In the genomic region with DNA sequence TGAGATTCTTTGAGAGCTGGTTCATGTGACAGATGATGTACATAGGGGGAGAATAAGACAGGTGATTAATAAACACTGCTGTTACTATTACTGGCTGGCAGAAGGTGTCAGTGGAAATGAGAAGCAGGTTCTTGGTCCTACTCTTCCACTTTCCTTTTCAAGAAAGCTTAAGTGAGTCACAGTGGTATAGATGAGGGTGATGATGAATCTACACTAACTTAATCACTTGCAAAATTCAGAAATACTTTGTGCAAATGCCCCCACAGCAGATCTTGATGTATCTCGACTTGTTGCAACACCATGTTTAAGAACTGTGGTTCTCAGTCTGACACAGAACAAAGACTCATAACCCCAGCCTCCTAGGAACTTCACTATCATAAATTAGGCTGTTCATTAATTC, we compare ENCODE assay signal across 10 cellular contexts. TPM values are rescaled to one million over a fixed set of nuclear protein-coding genes. Genes with fewer than 3 reads are reported as not detected.
A peak's percentile ranks its signal among the peaks of the same experiment; 100 is the strongest.
DNase-seq lines count a peak whose midpoint lies in the region; ATAC-seq and TF ChIP-seq lines count a peak whose summit lies in the region.
"Had no signal": no experiment of that assay in that cellular context is flagged by ENCODE, and none has a peak within 500 bp of the region (broad histone marks: within the 10 kb centered on the region; RNA-seq: fewer than 3 reads in every experiment).

No MANE protein-coding gene starts in this region.

- no peak for TF ChIP-seq POLR2A in ovary (IDR thresholded peaks at IDR 0.05)

- H3K27me3 ChIP-seq in ovary (no peaks in the 10 kb centered on the region), dorsolateral prefrontal cortex (no peaks in the 10 kb centered on the region)

- peaks cover 8% of the 10 kb centered on the region; the same call in 1 of the 2 replicates for H4K20me1 ChIP-seq in OCI-LY7 (ENCODE audit: insufficient read depth, low read length)

- DNase-seq in SKM-1 treated with dmso at 0.1 percent for 144 hours (lab: John Stamatoyannopoulos, UW; ENCODE audit: unreplicated experiment) (peak; percentile 5), SKM-1 (lab: John Stamatoyannopoulos, UW; ENCODE audit: unreplicated experiment) (no peak), OCI-LY7 (ENCODE audit: low spot score) (peak; percentile 33), ovary (no peak), dorsolateral prefrontal cortex (no peak), OCI-M2 (lab: John Stamatoyannopoulos, UW; ENCODE audit: unreplicated experiment) (no peak)
- peak; percentile 68 for DNase-seq in natural killer cell treated with Interleukin-12 subunit alpha and Interleukin-12 subunit beta and Interleukin-15 and Interleukin-18, amount 100 ng/mL, for 72 hours (ENCODE audit: low spot score)
- DNase-seq: hypothalamus had no signal

- H3K4me2 ChIP-seq in OCI-LY7 (ENCODE audit: low read length): peak overlapping the region; percentile 65

- no peaks in the 10 kb centered on the region for H3K27me3 Mint-ChIP-seq in natural killer cell treated with Interleukin-12 subunit alpha and Interleukin-12 subunit beta and Interleukin-15 and Interleukin-18, amount 100 ng/mL, for 72 hours

- H3K9me3 ChIP-seq in OCI-LY7 (ENCODE audit: low read length) (no peaks in the 10 kb centered on the region), ovary (no peaks in the 10 kb centered on the region)

- H3K9me3 Mint-ChIP-seq in natural killer cell treated with Interleukin-12 subunit alpha and Interleukin-12 subunit beta and Interleukin-15 and Interleukin-18, amount 100 ng/mL, for 72 hours: no peaks in the 10 kb centered on the region

- peaks cover 55% of the 10 kb centered on the region for H3K4me1 ChIP-seq in OCI-LY7 (ENCODE audit: insufficient read depth, low read length, poor library complexity, severe bottlenecking)
- no peaks in the 10 kb centered on the region for H3K4me1 ChIP-seq in ovary (ENCODE audit: insufficient read depth)

- POLR2A ChIA-PET in OCI-LY7 (lab: Charles Lee): interaction anchor here (0.6 to 1.5 kb wide), 3 partner anchors 9 to 99 kb away, joined by 3 to 4 read pairs (median 3); no protein-coding TSS in a partner anchor

- no TSS peak for BruUV-seq in OCI-LY7 (replicated peaks; lab: Mats Ljungman, UMichigan)

- CTCF ChIA-PET in OCI-LY7 (lab: Charles Lee; ENCODE audit: unreplicated experiment): interaction anchor here (0.8 to 2.0 kb wide), 2 partner anchors 12 to 99 kb away, joined by 5 read pairs; no protein-coding TSS in a partner anchor

- peaks cover 61 to 63% of the 10 kb centered on the region in 2 donors for H3K4me1 Mint-ChIP-seq in natural killer cell treated with Interleukin-12 subunit alpha and Interleukin-12 subunit beta and Interleukin-15 and Interleukin-18, amount 100 ng/mL, for 72 hours (ENCODE audit: low read depth in 2 of 2)

- peak overlapping the region; percentile 61 to 64 for H3K27ac Mint-ChIP-seq in natural killer cell treated with Interleukin-12 subunit alpha and Interleukin-12 subunit beta and Interleukin-15 and Interleukin-18, amount 100 ng/mL, for 72 hours

- no peak for TF ChIP-seq CTCF in OCI-LY7 (conservative IDR thresholded peaks at IDR 0.05; ENCODE audit: low read length)
- no peak for TF ChIP-seq CTCF in ovary (IDR thresholded peaks at IDR 0.05)
- TF ChIP-seq CTCF in dorsolateral prefrontal cortex (IDR thresholded peaks at IDR 0.05 in 54 of 56, conservative IDR thresholded peaks at IDR 0.05 in 2 of 56; ENCODE audit: low read depth in 1 of 56, partially characterized antibody in 56 of 56): no peak

- no peaks in the 10 kb centered on the region for H3K9me2 ChIP-seq in OCI-LY7 (ENCODE audit: insufficient read depth, low read length)

- no peaks in the 10 kb centered on the region for H3K36me3 Mint-ChIP-seq in natural killer cell treated with Interleukin-12 subunit alpha and Interleukin-12 subunit beta and Interleukin-15 and Interleukin-18, amount 100 ng/mL, for 72 hours

- peaks cover 14% of the 10 kb centered on the region for H3K36me3 ChIP-seq in OCI-LY7 (ENCODE audit: insufficient read depth, low read length)
- H3K36me3 ChIP-seq in ovary: no peaks in the 10 kb centered on the region

- peak overlapping the region; percentile 9 for H3K4me3 ChIP-seq in OCI-LY7 (ENCODE audit: low read depth, low read length, poor library complexity, severe bottlenecking)
- H3K4me3 ChIP-seq in ovary: no peak overlapping the region
- no peak overlapping the region for H3K4me3 ChIP-seq in dorsolateral prefrontal cortex

- peak overlapping the region; percentile 81 for H3K4me3 Mint-ChIP-seq in natural killer cell treated with Interleukin-12 subunit alpha and Interleukin-12 subunit beta and Interleukin-15 and Interleukin-18, amount 100 ng/mL, for 72 hours

- H2AFZ ChIP-seq in OCI-LY7 (ENCODE audit: low read length): no peak overlapping the region

- peaks cover 51% of the 10 kb centered on the region for H3K79me2 ChIP-seq in OCI-LY7 (ENCODE audit: insufficient read depth, low read depth, low read length)

- 88 to 91% (median 91%) methylated on average over 1 of the region's 1 CpG for WGBS in ovary, 3 donors

- H3K27ac ChIP-seq in OCI-LY7 (ENCODE audit: low read depth, low read length, poor library complexity, severe bottlenecking) (peak overlapping the region; percentile 70), ovary (no peak overlapping the region), dorsolateral prefrontal cortex (no peak overlapping the region)
- H3K27ac ChIP-seq: 22Rv1 had no signal

- no peak for TF ChIP-seq EP300 in ovary (IDR thresholded peaks at IDR 0.05)

- intact Hi-C loops in OCI-LY7 (cut with micrococcal nuclease; ENCODE audit: unreplicated experiment): no loop called here
- intact Hi-C loops in ovary (cut with DNase I): no loop called here
- intact Hi-C loops in dorsolateral prefrontal cortex (cut with DNase I): no loop called here

- ATAC-seq in HG02798 (IDR thresholded peaks at IDR 0.05; ENCODE audit: poor library complexity, unreplicated experiment): peak; percentile 75
- ATAC-seq in natural killer cell treated with Interleukin-12 subunit alpha and Interleukin-12 subunit beta and Interleukin-15 and Interleukin-18, amount 100 ng/mL, for 72 hours: peak; percentile 96 to 97

RNA-seq across cellular contexts. Expression of a gene that starts 35.9 kb away (rescaled TPM):
- total RNA-seq in OCI-LY7 (2014; rRNA removed; shearing (Covaris generic)): 39.1 and 60.8 TPM in 2 replicates
- total RNA-seq in OCI-LY7 (2022): 58.4 and 68.0 TPM in 2 replicates
- 10 to 100 TPM; 58.1 to 99.5 TPM for total RNA-seq in natural killer cell treated with Interleukin-12 subunit alpha and Interleukin-12 subunit beta and Interleukin-15 and Interleukin-18, amount 100 ng/mL, for 72 hours
- total RNA-seq in ovary: 10 to 100 TPM; 23.5 to 47.6 (median 32.4) TPM
- polyA plus RNA-seq in ovary: 10 to 100 TPM; 11.3 to 61.2 TPM
- 10 to 100 TPM; 58.2 to 97.2 (median 74.5) TPM for total RNA-seq in dorsolateral prefrontal cortex

Comparison
In these comparisons a context has a peak if more than half of its experiments do, and no peak if none do; other contexts are left out.
1. DNase-seq: peak in SKM-1 treated with dmso at 0.1 percent for 144 hours (single experiment), OCI-LY7 (single experiment) and natural killer cell treated with Interleukin-12 subunit alpha and Interleukin-12 subunit beta and Interleukin-15 and Interleukin-18, amount 100 ng/mL, for 72 hours (single experiment); none in SKM-1 (single experiment), ovary (0 of 5), dorsolateral prefrontal cortex (0 of 10) and OCI-M2 (single experiment).